In the genomic region with DNA sequence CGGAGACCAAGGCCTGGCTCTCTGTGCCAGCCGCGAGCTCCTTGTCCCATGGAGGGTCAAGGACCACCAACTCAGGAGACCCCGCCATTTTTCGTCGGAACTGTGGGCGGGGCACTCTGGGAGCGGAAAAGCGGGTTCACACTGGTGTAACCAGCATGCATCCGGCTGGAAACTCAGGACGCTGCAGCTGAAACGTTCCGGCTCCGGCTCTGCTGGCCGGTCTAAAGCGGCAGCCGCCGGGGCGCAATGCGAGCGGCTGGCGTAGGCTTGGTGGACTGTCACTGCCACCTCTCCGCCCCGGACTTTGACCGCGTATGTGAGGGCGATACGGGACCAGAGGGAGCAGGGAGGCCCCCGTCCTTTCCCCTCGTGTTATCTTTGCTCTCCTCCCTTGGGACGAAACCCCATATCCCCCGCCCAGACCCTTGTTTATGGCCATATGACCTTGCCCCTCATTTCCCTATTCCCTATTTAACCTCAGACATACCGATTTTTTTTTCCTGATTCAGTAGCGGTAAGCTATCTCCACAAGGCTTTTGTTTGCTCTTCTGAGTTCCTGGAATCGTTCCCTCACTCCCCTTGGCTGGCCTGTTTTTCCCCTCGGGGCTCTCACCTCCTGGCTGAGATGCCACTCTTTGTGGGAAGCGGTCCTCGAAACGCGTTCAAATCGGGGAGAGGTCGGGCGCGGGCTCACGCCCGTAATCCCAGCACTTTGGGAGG, we compare ENCODE assay signal across 8 cellular contexts. TPM values are rescaled to one million over a fixed set of nuclear protein-coding genes. Genes with fewer than 3 reads are reported as not detected.
A peak's percentile ranks its signal among the peaks of the same experiment; 100 is the strongest.
DNase-seq lines count a peak whose midpoint lies in the region; ATAC-seq and TF ChIP-seq lines count a peak whose summit lies in the region.

A gene with protein sequence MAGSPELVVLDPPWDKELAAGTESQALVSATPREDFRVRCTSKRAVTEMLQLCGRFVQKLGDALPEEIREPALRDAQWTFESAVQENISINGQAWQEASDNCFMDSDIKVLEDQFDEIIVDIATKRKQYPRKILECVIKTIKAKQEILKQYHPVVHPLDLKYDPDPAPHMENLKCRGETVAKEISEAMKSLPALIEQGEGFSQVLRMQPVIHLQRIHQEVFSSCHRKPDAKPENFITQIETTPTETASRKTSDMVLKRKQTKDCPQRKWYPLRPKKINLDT (minus strand): TSS at position 102 of the 720 bp plus-strand sequence. CDS start 14 bp downstream, at position 88.
A gene with protein sequence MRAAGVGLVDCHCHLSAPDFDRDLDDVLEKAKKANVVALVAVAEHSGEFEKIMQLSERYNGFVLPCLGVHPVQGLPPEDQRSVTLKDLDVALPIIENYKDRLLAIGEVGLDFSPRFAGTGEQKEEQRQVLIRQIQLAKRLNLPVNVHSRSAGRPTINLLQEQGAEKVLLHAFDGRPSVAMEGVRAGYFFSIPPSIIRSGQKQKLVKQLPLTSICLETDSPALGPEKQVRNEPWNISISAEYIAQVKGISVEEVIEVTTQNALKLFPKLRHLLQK (plus strand): TSS at position 219 of the 720 bp plus-strand sequence. CDS start 28 bp downstream, at position 247.

- H3K27ac ChIP-seq in esophagus muscularis mucosa (replicated peaks in 1 of 4) (peak within 1 kb of the TSS; percentile 93 to 96 (median 94)), muscle layer of duodenum (ENCODE audit: low read length) (peak within 1 kb of the TSS; percentile 99)

- TF ChIP-seq CTCF in esophagus muscularis mucosa (IDR thresholded peaks at IDR 0.05): no peak

- intact Hi-C loops in esophagus muscularis mucosa (cut with DNase I): no loop called here

- peak; percentile 67 for TF ChIP-seq POLR2A in esophagus muscularis mucosa (IDR thresholded peaks at IDR 0.05; ENCODE audit: low read depth)

- H3K4me3 ChIP-seq in esophagus muscularis mucosa (peak within 1 kb of the TSS; percentile 75 to 94 (median 80)), muscle layer of duodenum (ENCODE audit: low read depth in 1 of 2, low read length in 2 of 2) (peak within 1 kb of the TSS; percentile 96 to 99)

- peak; percentile 82 for DNase-seq in DMS79 (lab: John Stamatoyannopoulos, UW)
- peak; percentile 97 for DNase-seq in KG1 (lab: John Stamatoyannopoulos, UW)
- peak; percentile 99 to 100 for DNase-seq in activated T-cell treated with anti-CD3 and anti-CD28 coated beads, Interleukin-2, amount 50 U/mL, for 48 hours
- DNase-seq in esophagus muscularis mucosa (ENCODE audit: extremely low spot score): peak; percentile 95
- peak; percentile 97 for DNase-seq in stimulated activated CD8-positive, alpha-beta memory T cell treated with anti-CD3 and anti-CD28 coated beads, Interleukin-7, amount 100 ng/mL, for 24 hours (ENCODE audit: low read depth)

- peaks cover 21 to 37% (median 31%) of the 10 kb centered on the region in 4 donors for H3K4me1 ChIP-seq in esophagus muscularis mucosa
- H3K4me1 ChIP-seq in muscle layer of duodenum (ENCODE audit: control insufficient read depth in 1 of 2, insufficient read depth in 2 of 2, low read length in 2 of 2): peaks cover 4 to 21% of the 10 kb centered on the region in 2 donors

- H3K27me3 ChIP-seq in esophagus muscularis mucosa: no peaks in the 10 kb centered on the region
- no peaks in the 10 kb centered on the region for H3K27me3 ChIP-seq in muscle layer of duodenum (ENCODE audit: low read depth, low read length)

- no peaks in the 10 kb centered on the region for H3K9me3 ChIP-seq in esophagus muscularis mucosa
- H3K9me3 ChIP-seq in muscle layer of duodenum (ENCODE audit: control insufficient read depth in 1 of 2, low read length in 2 of 2): no peaks in the 10 kb centered on the region

- TF ChIP-seq EP300 in esophagus muscularis mucosa (IDR thresholded peaks at IDR 0.05): no peak

- H3K36me3 ChIP-seq in esophagus muscularis mucosa: peaks cover 3 to 22% (median 6%) of the 10 kb centered on the region in 4 donors
- peaks cover 0 to 8% of the 10 kb centered on the region in 2 donors for H3K36me3 ChIP-seq in muscle layer of duodenum (ENCODE audit: control insufficient read depth in 1 of 2, insufficient read depth in 2 of 2, low read length in 2 of 2)

- WGBS in esophagus muscularis mucosa: under 1% methylated on average over 30 of the region's 46 CpGs

- ATAC-seq in GM21737 (IDR thresholded peaks at IDR 0.05; ENCODE audit: unreplicated experiment): peak; percentile 70

TF ChIP-seq in PFSK-1, 5 proteins besides CTCF, POLR2A, EP300 and RAD21:
- TF ChIP-seq TAF1 (IDR thresholded peaks at IDR 0.05; ENCODE audit: borderline replicate concordance, insufficient read depth, low read length): peak; percentile 100
- peak; percentile 67 for TF ChIP-seq FOXP2 (optimal IDR thresholded peaks at IDR 0.05; ENCODE audit: borderline replicate concordance, extremely low read depth, extremely low read length, insufficient read depth)
- TF ChIP-seq, protein P1, sequence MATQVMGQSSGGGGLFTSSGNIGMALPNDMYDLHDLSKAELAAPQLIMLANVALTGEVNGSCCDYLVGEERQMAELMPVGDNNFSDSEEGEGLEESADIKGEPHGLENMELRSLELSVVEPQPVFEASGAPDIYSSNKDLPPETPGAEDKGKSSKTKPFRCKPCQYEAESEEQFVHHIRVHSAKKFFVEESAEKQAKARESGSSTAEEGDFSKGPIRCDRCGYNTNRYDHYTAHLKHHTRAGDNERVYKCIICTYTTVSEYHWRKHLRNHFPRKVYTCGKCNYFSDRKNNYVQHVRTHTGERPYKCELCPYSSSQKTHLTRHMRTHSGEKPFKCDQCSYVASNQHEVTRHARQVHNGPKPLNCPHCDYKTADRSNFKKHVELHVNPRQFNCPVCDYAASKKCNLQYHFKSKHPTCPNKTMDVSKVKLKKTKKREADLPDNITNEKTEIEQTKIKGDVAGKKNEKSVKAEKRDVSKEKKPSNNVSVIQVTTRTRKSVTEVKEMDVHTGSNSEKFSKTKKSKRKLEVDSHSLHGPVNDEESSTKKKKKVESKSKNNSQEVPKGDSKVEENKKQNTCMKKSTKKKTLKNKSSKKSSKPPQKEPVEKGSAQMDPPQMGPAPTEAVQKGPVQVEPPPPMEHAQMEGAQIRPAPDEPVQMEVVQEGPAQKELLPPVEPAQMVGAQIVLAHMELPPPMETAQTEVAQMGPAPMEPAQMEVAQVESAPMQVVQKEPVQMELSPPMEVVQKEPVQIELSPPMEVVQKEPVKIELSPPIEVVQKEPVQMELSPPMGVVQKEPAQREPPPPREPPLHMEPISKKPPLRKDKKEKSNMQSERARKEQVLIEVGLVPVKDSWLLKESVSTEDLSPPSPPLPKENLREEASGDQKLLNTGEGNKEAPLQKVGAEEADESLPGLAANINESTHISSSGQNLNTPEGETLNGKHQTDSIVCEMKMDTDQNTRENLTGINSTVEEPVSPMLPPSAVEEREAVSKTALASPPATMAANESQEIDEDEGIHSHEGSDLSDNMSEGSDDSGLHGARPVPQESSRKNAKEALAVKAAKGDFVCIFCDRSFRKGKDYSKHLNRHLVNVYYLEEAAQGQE (IDR thresholded peaks at IDR 0.05; ENCODE audit: insufficient read depth in 1 of 2, low read depth in 2 of 2, low read length in 2 of 2): peak; percentile 46 to 62; a peak in 3 of 4 replicates
- peak; percentile 98 for TF ChIP-seq POLR2AphosphoS5 (IDR thresholded peaks at IDR 0.05; ENCODE audit: low read depth, low read length)
- no peak for TF ChIP-seq SIN3A (IDR thresholded peaks at IDR 0.05; ENCODE audit: borderline replicate concordance, insufficient read depth, low read length)

RNA-seq across cellular contexts. Expression of the first gene that starts in this region (rescaled TPM):
- polyA plus RNA-seq in PFSK-1 (2012; ENCODE audit: insufficient read length, low read depth): 29.2 TPM
- total RNA-seq in esophagus muscularis mucosa: 10 to 100 TPM; 20.0 to 42.0 (median 30.8) TPM

RNA-seq across cellular contexts. Expression of the second gene that starts in this region (rescaled TPM):
- polyA plus RNA-seq in PFSK-1 (2012; ENCODE audit: insufficient read length, low read depth): 20.5 TPM
- total RNA-seq in esophagus muscularis mucosa: 10 to 100 TPM in 3 of 4 donors, 1 to 10 TPM in 1; 9.9 to 14.1 (median 12.6) TPM

Comparison
In these comparisons a context has a peak if more than half of its experiments do, and no peak if none do; other contexts are left out.
1. Peak in every context shown above with its lines: DNase-seq, ATAC-seq, H3K4me3 ChIP-seq and H3K27ac ChIP-seq.